33 cellular contexts compared by ENCODE assay signal in genomic region chr16:75702247-75702646, GRCh38. TPM values are rescaled to one million over a fixed set of nuclear protein-coding genes. Genes with fewer than 3 reads are reported as not detected.
DNase-seq lines count a peak whose midpoint lies in the region; ATAC-seq and TF ChIP-seq lines count a peak whose summit lies in the region.
"Had no signal": no experiment of that assay in that cellular context is flagged by ENCODE, and none has a peak within 500 bp of the region (broad histone marks: within the 10 kb centered on the region; RNA-seq: fewer than 3 reads in every experiment).

No MANE protein-coding gene starts in this region.

- no peaks in the 10 kb centered on the region for H3K4me1 ChIP-seq in hepatocyte (ENCODE audit: insufficient read depth)
- H3K4me1 ChIP-seq: HAP-1, Peyer's patch, SJCRH30, suprapubic skin, upper lobe of right lung had no signal

- no peak overlapping the region for H3K27ac ChIP-seq in hepatocyte
- H3K27ac ChIP-seq: Peyer's patch, SJCRH30, suprapubic skin, upper lobe of right lung had no signal

- H3K27me3 ChIP-seq in hepatocyte, result no peaks in the 10 kb centered on the region
- H3K27me3 ChIP-seq: Peyer's patch, SJCRH30, suprapubic skin, upper lobe of right lung had no signal

- H3K27ac Mint-ChIP-seq in glutamatergic neuron (ENCODE audit: unreplicated experiment), result no peak overlapping the region
- H3K27ac Mint-ChIP-seq: activated naive CD8-positive, alpha-beta T cell; endodermal cell had no signal

- H3K4me3 ChIP-seq in hepatocyte, result no peak overlapping the region
- H3K4me3 ChIP-seq: HAP-1, Peyer's patch, SJCRH30, suprapubic skin, upper lobe of right lung had no signal

- no peaks in the 10 kb centered on the region for H3K79me2 ChIP-seq in hepatocyte

- no peaks in the 10 kb centered on the region for H3K9me2 ChIP-seq in hepatocyte (replicated peaks; ENCODE audit: insufficient read depth)

- ATAC-seq in HG03139 (IDR thresholded peaks at IDR 0.05; ENCODE audit: unreplicated experiment), result no peak
- no peak for ATAC-seq in GM18858 (IDR thresholded peaks at IDR 0.05; ENCODE audit: unreplicated experiment)
- ATAC-seq: right cardiac atrium, upper lobe of right lung had no signal

- peaks cover 3% of the 10 kb centered on the region for H3K9me3 Mint-ChIP-seq in glutamatergic neuron (ENCODE audit: unreplicated experiment)

- no peak overlapping the region for H3K4me3 Mint-ChIP-seq in glutamatergic neuron (ENCODE audit: unreplicated experiment)
- H3K4me3 Mint-ChIP-seq: activated naive CD8-positive, alpha-beta T cell; endodermal cell; neural crest cell had no signal

- H4K20me1 ChIP-seq in hepatocyte (ENCODE audit: insufficient read depth, poor library complexity, severe bottlenecking), result no peaks in the 10 kb centered on the region

- no peaks in the 10 kb centered on the region for H3K4me1 Mint-ChIP-seq in glutamatergic neuron (ENCODE audit: low read depth, unreplicated experiment)
- H3K4me1 Mint-ChIP-seq: neural crest cell had no signal

- WGBS in hepatocyte (ENCODE audit: low lambda C conversion rate, missing lambda C conversion rate), result 77% methylated on average over 2 of the region's 2 CpGs

- peaks cover 2% of the 10 kb centered on the region for H3K27me3 Mint-ChIP-seq in glutamatergic neuron (ENCODE audit: unreplicated experiment)
- H3K27me3 Mint-ChIP-seq: activated naive CD8-positive, alpha-beta T cell had no signal

- no peak overlapping the region for H2AFZ ChIP-seq in hepatocyte

- no peak for TF ChIP-seq CTCF in hepatocyte (IDR thresholded peaks at IDR 0.05; ENCODE audit: poor library complexity)
- no peak for TF ChIP-seq CTCF in glutamatergic neuron (IDR thresholded peaks at IDR 0.05; ENCODE audit: partially characterized antibody, unreplicated experiment)

- DNase-seq in H4 (ENCODE audit: low spot score), result peak; percentile 10
- peak; percentile 70 for DNase-seq in OCI-M1 (lab: John Stamatoyannopoulos, UW)
- DNase-seq in amniotic epithelial cell (ENCODE audit: low read depth), result peak; percentile 70
- DNase-seq in hepatocyte (ENCODE audit: low spot score), result peak; percentile 19
- no peak for DNase-seq in hypothalamus (lab: John Stamatoyannopoulos, UW)
- no peak for DNase-seq in glutamatergic neuron
- DNase-seq: activated effector memory CD4-positive, alpha-beta T cell treated with Interleukin-2 at 50 U/mL for 16 hours; activated T-cell treated with anti-CD3 and anti-CD28 coated beads for 4 hours; central memory CD4-positive, alpha-beta T cell; endodermal cell; GDM1; Karpas-422; MV-4-11; NCI-H187; NCI-H526; Peyer's patch; posterior cingulate gyrus; right cardiac atrium; SJCRH30; stimulated activated CD4-positive, alpha-beta T cell treated with anti-CD3 and anti-CD28 coated beads, Interleukin-12 subunit alpha, Interleukin-12 subunit beta, amount 100 ng/mL, for 4 hours; stimulated activated naive CD4-positive, alpha-beta T cell; T-helper 1 cell; upper lobe of right lung had no signal

- no peak overlapping the region for H3K4me2 ChIP-seq in hepatocyte

- no peaks in the 10 kb centered on the region for H3K36me3 Mint-ChIP-seq in glutamatergic neuron (ENCODE audit: unreplicated experiment)
- H3K36me3 Mint-ChIP-seq: activated naive CD8-positive, alpha-beta T cell had no signal

- H3K9me3 ChIP-seq in hepatocyte (ENCODE audit: low read depth), result no peaks in the 10 kb centered on the region
- H3K9me3 ChIP-seq: HAP-1, Peyer's patch, SJCRH30, suprapubic skin, upper lobe of right lung had no signal

- H3K36me3 ChIP-seq in hepatocyte (replicated peaks; ENCODE audit: insufficient read depth, low read depth), result no peaks in the 10 kb centered on the region
- H3K36me3 ChIP-seq: HAP-1, Peyer's patch, SJCRH30, suprapubic skin, upper lobe of right lung had no signal

RNA-seq across cellular contexts. Expression of gene DUXB, which starts 1.0 kb away (rescaled TPM):
- total RNA-seq in H4 (2014; rRNA removed; shearing (Covaris generic)), result not detected in 2 replicates
- not detected in 2 replicates for total RNA-seq in hepatocyte
- polyA plus RNA-seq in hepatocyte, result not detected in 2 replicates
- total RNA-seq in glutamatergic neuron (ENCODE audit: unreplicated experiment), result not detected
- total RNA-seq: astrocyte, endodermal cell, glomerular endothelial cell, lung microvascular endothelial cell, neural crest cell, Peyer's patch, right cardiac atrium, SJCRH30, suprapubic skin, upper lobe of right lung had no signal
- polyA plus RNA-seq: BJ, right cardiac atrium had no signal

RNA-seq across cellular contexts. Expression of gene CPHXL, which starts 24.0 kb away (rescaled TPM):
- total RNA-seq in H4 (2014; rRNA removed; shearing (Covaris generic)), result not detected in 2 replicates
- total RNA-seq in hepatocyte (not detected in 2 replicates), glutamatergic neuron (ENCODE audit: unreplicated experiment) (not detected)
- not detected in 2 replicates for polyA plus RNA-seq in hepatocyte
- total RNA-seq: astrocyte, endodermal cell, glomerular endothelial cell, lung microvascular endothelial cell, neural crest cell, Peyer's patch, right cardiac atrium, SJCRH30, suprapubic skin, upper lobe of right lung had no signal
- polyA plus RNA-seq: BJ, right cardiac atrium had no signal

RNA-seq across cellular contexts. Expression of gene CPHXL2, which starts 25.4 kb away (rescaled TPM):
- not detected in 2 replicates for total RNA-seq in H4 (2014; rRNA removed; shearing (Covaris generic))
- not detected in 2 replicates for total RNA-seq in hepatocyte
- not detected in 2 replicates for polyA plus RNA-seq in hepatocyte
- not detected for total RNA-seq in glutamatergic neuron (ENCODE audit: unreplicated experiment)
- total RNA-seq: astrocyte, endodermal cell, glomerular endothelial cell, lung microvascular endothelial cell, neural crest cell, Peyer's patch, right cardiac atrium, SJCRH30, suprapubic skin, upper lobe of right lung had no signal
- polyA plus RNA-seq: BJ, right cardiac atrium had no signal

RNA-seq across cellular contexts. Expression of gene TERF2IP, which starts 54.7 kb away (rescaled TPM):
- 38.9 and 40.2 TPM in 2 replicates for total RNA-seq in H4 (2014; rRNA removed; shearing (Covaris generic))
- total RNA-seq in hepatocyte (48.9 and 50.2 TPM in 2 replicates), glutamatergic neuron (ENCODE audit: unreplicated experiment) (137 TPM)
- polyA plus RNA-seq in hepatocyte, result 75.2 and 78.5 TPM in 2 replicates

RNA-seq across cellular contexts. Expression of gene KARS1, which starts 54.8 kb away (rescaled TPM):
- 276 and 279 TPM in 2 replicates for total RNA-seq in H4 (2014; rRNA removed; shearing (Covaris generic))
- total RNA-seq in hepatocyte, result 120 and 126 TPM in 2 replicates
- polyA plus RNA-seq in hepatocyte, result 86.6 and 112 TPM in 2 replicates
- 97.4 TPM for total RNA-seq in glutamatergic neuron (ENCODE audit: unreplicated experiment)

Comparison
In these comparisons a context has a peak if more than half of its experiments do, and no peak if none do; other contexts are left out.
1. DNase-seq: peak in H4 (single experiment), OCI-M1 (single experiment), amniotic epithelial cell (single experiment) and hepatocyte (single experiment); none in hypothalamus (0 of 51) and glutamatergic neuron (single experiment).